Comparison of ENCODE assay signal across 25 cellular contexts in the genomic region with DNA sequence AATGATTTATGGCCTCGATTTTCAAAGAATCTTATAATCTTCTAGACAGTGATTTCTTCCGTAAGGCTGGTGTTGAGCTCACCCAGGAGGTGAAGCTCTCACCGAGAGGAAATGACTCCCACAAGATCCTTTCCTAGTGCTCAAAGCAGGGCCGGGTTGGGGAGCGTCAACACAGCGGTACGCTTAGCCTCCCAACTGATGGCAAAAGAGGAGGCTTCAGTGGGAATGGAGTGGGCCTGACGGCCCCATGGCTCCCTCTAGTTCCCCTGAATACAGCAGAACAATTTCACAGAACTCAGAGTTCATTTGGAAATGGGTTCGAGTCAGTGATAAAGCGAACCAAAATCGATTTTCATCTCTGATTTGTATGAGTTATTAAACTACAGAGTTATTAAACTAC.
"Had no signal": no experiment of that assay in that cellular context is flagged by ENCODE, and none has a peak within 500 bp of the region (broad histone marks: within the 10 kb centered on the region; RNA-seq: fewer than 3 reads in every experiment).

No MANE protein-coding gene starts in this region.

- H3K4me1 ChIP-seq: Peyer's patch, SJCRH30 had no signal

- H3K4me3 Mint-ChIP-seq: activated B cell treated with CpG ODN at 0.5 μM for 24 hours; activated CD4-positive, alpha-beta T cell treated with anti-CD3 and anti-CD28 coated beads, Interleukin-2, amount 10 ng/mL, durations not matched to agents 24 days and 14 days; activated CD8-positive, alpha-beta memory T cell treated with anti-CD3 and anti-CD28 coated beads, Interleukin-2, amount 10 ng/mL, durations not matched to agents 7 days and 5 days; activated naive CD4-positive, alpha-beta T cell treated with anti-CD3 and anti-CD28 coated beads, Interleukin-2, amount 10 ng/mL, durations not matched to agents 7 days and 5 days; activated naive CD8-positive, alpha-beta T cell treated with anti-CD3 and anti-CD28 coated beads for 36 hours had no signal

- H3K4me3 ChIP-seq: Peyer's patch, SJCRH30 had no signal

- ATAC-seq: activated CD8-positive, alpha-beta memory T cell treated with anti-CD3 and anti-CD28 coated beads, Interleukin-2, amount 10 ng/mL, durations not matched to agents 7 days and 5 days; SK-N-SH treated with all-trans-retinoic acid at 6 μM for 48 hours had no signal

- H3K36me3 ChIP-seq: brain microvascular endothelial cell, Peyer's patch, SJCRH30 had no signal

- H3K9me3 ChIP-seq: Peyer's patch, SJCRH30 had no signal

- H3K27me3 ChIP-seq: brain microvascular endothelial cell, Peyer's patch, SJCRH30 had no signal

- H3K27ac Mint-ChIP-seq: activated B cell treated with CpG ODN at 0.5 μM for 24 hours; activated CD4-positive, alpha-beta T cell treated with anti-CD3 and anti-CD28 coated beads, Interleukin-2, amount 10 ng/mL, durations not matched to agents 24 days and 14 days; activated CD8-positive, alpha-beta memory T cell treated with anti-CD3 and anti-CD28 coated beads, Interleukin-2, amount 10 ng/mL, durations not matched to agents 7 days and 5 days; activated naive CD4-positive, alpha-beta T cell treated with anti-CD3 and anti-CD28 coated beads, Interleukin-2, amount 10 ng/mL, durations not matched to agents 7 days and 5 days; activated naive CD8-positive, alpha-beta T cell treated with anti-CD3 and anti-CD28 coated beads for 36 hours; activated T-helper 2 cell treated with anti-CD3 and anti-CD28 coated beads, Interferon-gamma antibody, Interleukin-2, Interleukin-4, amounts not matched to agents 10 μg/mL and 5 μg/mL and 100 μg/mL, durations not matched to agents 14 hours and 24 hours and 36 hours had no signal

- H3K9me3 Mint-ChIP-seq: activated B cell treated with CpG ODN at 0.5 μM for 24 hours; activated CD4-positive, alpha-beta T cell treated with anti-CD3 and anti-CD28 coated beads, Interleukin-2, amount 10 ng/mL, durations not matched to agents 24 days and 14 days; activated naive CD4-positive, alpha-beta T cell treated with anti-CD3 and anti-CD28 coated beads, Interleukin-2, amount 10 ng/mL, durations not matched to agents 7 days and 5 days; activated T-helper 2 cell treated with anti-CD3 and anti-CD28 coated beads, Interferon-gamma antibody, Interleukin-2, Interleukin-4, amounts not matched to agents 10 μg/mL and 5 μg/mL and 100 μg/mL, durations not matched to agents 14 hours and 24 hours and 36 hours had no signal

- H3K27me3 Mint-ChIP-seq: activated B cell treated with CpG ODN at 0.5 μM for 24 hours; activated CD4-positive, alpha-beta T cell treated with anti-CD3 and anti-CD28 coated beads, Interleukin-2, amount 10 ng/mL, durations not matched to agents 24 days and 14 days; activated CD8-positive, alpha-beta memory T cell treated with anti-CD3 and anti-CD28 coated beads, Interleukin-2, amount 10 ng/mL, durations not matched to agents 7 days and 5 days; activated naive CD4-positive, alpha-beta T cell treated with anti-CD3 and anti-CD28 coated beads, Interleukin-2, amount 10 ng/mL, durations not matched to agents 7 days and 5 days; activated naive CD8-positive, alpha-beta T cell treated with anti-CD3 and anti-CD28 coated beads for 36 hours had no signal

- H3K27ac ChIP-seq: brain microvascular endothelial cell, Peyer's patch, RWPE1, SJCRH30 had no signal

- H3K4me1 Mint-ChIP-seq: activated B cell treated with CpG ODN at 0.5 μM for 24 hours had no signal

- DNase-seq: activated B cell treated with CpG ODN at 0.5 μM for 24 hours; activated CD4-positive, alpha-beta T cell treated with anti-CD3 and anti-CD28 coated beads for 1 hour; activated CD4-positive, alpha-beta T cell treated with anti-CD3 and anti-CD28 coated beads, Interleukin-2, amount 10 ng/mL, durations not matched to agents 24 days and 14 days; activated CD4-positive, alpha-beta T cell treated with anti-CD3 and anti-CD28 coated beads, Interleukin-2, amount 50 U/mL, for 48 hours; activated CD8-positive, alpha-beta memory T cell treated with anti-CD3 and anti-CD28 coated beads, Interleukin-2, amount 10 ng/mL, durations not matched to agents 7 days and 5 days; activated gamma-delta T cell treated with Interleukin-2 at 50 U/mL for 16 hours; activated naive CD4-positive, alpha-beta T cell treated with anti-CD3 and anti-CD28 coated beads, Interleukin-2, amount 10 ng/mL, durations not matched to agents 7 days and 5 days; activated naive CD8-positive, alpha-beta T cell treated with anti-CD3 and anti-CD28 coated beads for 36 hours; activated T-cell treated with anti-CD3 and anti-CD28 coated beads, Interleukin-2, amount 50 U/mL, for 48 hours; brain microvascular endothelial cell; Kasumi-1; KBM-7; NCI-H1930; NCI-H2171; NCI-H2227 treated with DMSO at 0.1 percent for 48 hours; NCI-H526; NK-92 treated with Interleukin-12 subunit alpha and Interleukin-12 subunit beta, amount 100 ng/mL, for 24 hours; OCI-M1; Peyer's patch; Right ventricle myocardium superior; SJCRH30; SW 1271 had no signal
